Comparison of ENCODE assay signal across 11 cellular contexts in the genomic region with DNA sequence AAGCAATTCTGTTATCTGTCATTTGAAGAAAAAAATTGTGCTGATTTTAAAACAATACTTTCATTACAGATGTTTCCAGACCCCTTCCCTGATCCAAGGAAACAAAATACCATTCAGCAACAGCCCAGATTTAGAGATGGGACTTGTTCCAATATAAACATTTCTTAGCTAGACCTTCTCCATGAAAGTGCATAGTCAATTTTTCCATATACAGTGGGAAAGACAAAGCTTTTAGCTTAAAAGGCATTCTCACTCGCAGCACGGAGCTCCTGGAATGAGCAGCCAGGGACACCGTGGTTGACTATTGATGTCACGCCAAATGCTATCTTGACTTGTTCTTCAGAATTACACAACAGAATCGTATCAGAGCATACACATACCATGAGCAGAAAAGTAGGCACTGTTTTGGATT. TPM values are rescaled to one million over a fixed set of nuclear protein-coding genes. Genes with fewer than 3 reads are reported as not detected.
DNase-seq lines count a peak whose midpoint lies in the region; ATAC-seq and TF ChIP-seq lines count a peak whose summit lies in the region.
"Had no signal": no experiment of that assay in that cellular context is flagged by ENCODE, and none has a peak within 500 bp of the region (broad histone marks: within the 10 kb centered on the region; RNA-seq: fewer than 3 reads in every experiment).

No MANE protein-coding gene starts in this region.

- peak overlapping the region; percentile 26 to 45 for H3K27ac ChIP-seq in prostate gland
- H3K27ac ChIP-seq: C4-2B had no signal

- 8% methylated on average over 5 of the region's 5 CpGs for WGBS in prostate gland

- intact Hi-C loops in prostate gland (cut with DNase I) = loop anchor here (10.0 kb wide), 1 partner anchor 72 kb away; no protein-coding TSS in a partner anchor

- H3K9me3 ChIP-seq in prostate gland = no peaks in the 10 kb centered on the region

- H3K4me1 ChIP-seq in prostate gland (replicated peaks) = no peaks in the 10 kb centered on the region

- no peak for TF ChIP-seq POLR2A in prostate gland (IDR thresholded peaks at IDR 0.05)

- H3K4me1 Mint-ChIP-seq in immature natural killer cell = peaks cover 2 to 11% of the 10 kb centered on the region in 2 donors

- TF ChIP-seq CTCF in AG10803 (conservative IDR thresholded peaks at IDR 0.05; ENCODE audit: low read length) = no peak
- TF ChIP-seq CTCF in fibroblast of villous mesenchyme (IDR thresholded peaks at IDR 0.05; ENCODE audit: insufficient read depth, low read depth, low read length) = no peak
- TF ChIP-seq CTCF in prostate gland (IDR thresholded peaks at IDR 0.05) = no peak

- peak; percentile 79 for ATAC-seq in SK-N-SH treated with all-trans-retinoic acid at 6 μM for 48 hours

- H3K4me3 ChIP-seq in AG10803 (ENCODE audit: low read length) = no peak overlapping the region
- H3K4me3 ChIP-seq in fibroblast of villous mesenchyme (ENCODE audit: low read depth, low read length) = no peak overlapping the region
- no peak overlapping the region for H3K4me3 ChIP-seq in prostate gland

- peaks cover 0 to 1% (median 0%) of the 10 kb centered on the region in 3 donors for H3K36me3 Mint-ChIP-seq in immature natural killer cell

- H3K4me3 Mint-ChIP-seq in immature natural killer cell = no peak overlapping the region

- H3K36me3 ChIP-seq in prostate gland = no peaks in the 10 kb centered on the region

- no peaks in the 10 kb centered on the region for H3K9me3 Mint-ChIP-seq in immature natural killer cell

- H3K27me3 ChIP-seq in prostate gland (replicated peaks; ENCODE audit: insufficient read depth) = no peaks in the 10 kb centered on the region

- no peak overlapping the region for H3K27ac Mint-ChIP-seq in immature natural killer cell

- H3K27me3 Mint-ChIP-seq in immature natural killer cell (ENCODE audit: low read depth in 3 of 3) = peaks cover 6 to 17% (median 13%) of the 10 kb centered on the region in 3 donors

- peak; percentile 69 for DNase-seq in AG10803 (ENCODE audit: low read depth)
- peak; percentile 80 for DNase-seq in fibroblast of villous mesenchyme (ENCODE audit: low read depth)
- no peak for DNase-seq in prostate gland (ENCODE audit: low spot score)
- no peak for DNase-seq in SW480 (ENCODE audit: low spot score)
- DNase-seq in NCI-H2227 (lab: John Stamatoyannopoulos, UW; ENCODE audit: unreplicated experiment) = no peak
- no peak for DNase-seq in NCI-H1930 (lab: John Stamatoyannopoulos, UW)
- DNase-seq in immature natural killer cell = no peak
- DNase-seq: activated CD4-positive, alpha-beta T cell treated with anti-CD3 and anti-CD28 coated beads, Interleukin-2, amount 50 U/mL, for 48 hours; NCI-H187 treated with DMSO at 0.1 percent for 48 hours had no signal

TF ChIP-seq in SK-N-SH treated with all-trans-retinoic acid at 6 μM for 48 hours, 23 proteins besides CTCF, POLR2A, EP300 and RAD21 (continues in another document):
- TF ChIP-seq, protein P1, sequence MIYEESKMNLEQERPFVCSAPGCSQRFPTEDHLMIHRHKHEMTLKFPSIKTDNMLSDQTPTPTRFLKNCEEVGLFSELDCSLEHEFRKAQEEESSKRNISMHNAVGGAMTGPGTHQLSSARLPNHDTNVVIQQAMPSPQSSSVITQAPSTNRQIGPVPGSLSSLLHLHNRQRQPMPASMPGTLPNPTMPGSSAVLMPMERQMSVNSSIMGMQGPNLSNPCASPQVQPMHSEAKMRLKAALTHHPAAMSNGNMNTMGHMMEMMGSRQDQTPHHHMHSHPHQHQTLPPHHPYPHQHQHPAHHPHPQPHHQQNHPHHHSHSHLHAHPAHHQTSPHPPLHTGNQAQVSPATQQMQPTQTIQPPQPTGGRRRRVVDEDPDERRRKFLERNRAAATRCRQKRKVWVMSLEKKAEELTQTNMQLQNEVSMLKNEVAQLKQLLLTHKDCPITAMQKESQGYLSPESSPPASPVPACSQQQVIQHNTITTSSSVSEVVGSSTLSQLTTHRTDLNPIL (CRISPR knock-in tag; IDR thresholded peaks at IDR 0.05; ENCODE audit: low read depth) = no peak
- TF ChIP-seq PPARA (CRISPR knock-in tag; IDR thresholded peaks at IDR 0.05; ENCODE audit: borderline replicate concordance) (no peak), TCF4 (CRISPR knock-in tag; IDR thresholded peaks at IDR 0.05; ENCODE audit: borderline replicate concordance) (peak; percentile 58; the same call in 1 of the 2 replicates), CSDC2 (CRISPR knock-in tag; IDR thresholded peaks at IDR 0.05) (no peak), ZC3H10 (CRISPR knock-in tag; IDR thresholded peaks at IDR 0.05) (no peak), SNAI2 (CRISPR knock-in tag; IDR thresholded peaks at IDR 0.05) (no peak), GLIS3 (CRISPR knock-in tag; IDR thresholded peaks at IDR 0.05) (no peak), BACH2 (CRISPR knock-in tag; IDR thresholded peaks at IDR 0.05; ENCODE audit: borderline replicate concordance) (no peak), ZNF8 (CRISPR knock-in tag; IDR thresholded peaks at IDR 0.05) (peak; percentile 83), ZNF70 (CRISPR knock-in tag; IDR thresholded peaks at IDR 0.05) (no peak), ESRRG (CRISPR knock-in tag; IDR thresholded peaks at IDR 0.05) (no peak), OSR1 (CRISPR knock-in tag; IDR thresholded peaks at IDR 0.05) (no peak), ZNF565 (CRISPR knock-in tag; conservative IDR thresholded peaks at IDR 0.05; ENCODE audit: low read depth) (no peak), RARB (CRISPR knock-in tag; IDR thresholded peaks at IDR 0.05) (no peak), ZFP3 (CRISPR knock-in tag; IDR thresholded peaks at IDR 0.05) (0 out of 2 replicates have a peak, but pooled peaks have one; percentile 62), TOX (CRISPR knock-in tag; IDR thresholded peaks at IDR 0.05; ENCODE audit: borderline replicate concordance) (no peak), ZFP30 (CRISPR knock-in tag; IDR thresholded peaks at IDR 0.05) (no peak)
- TF ChIP-seq, protein P2, sequence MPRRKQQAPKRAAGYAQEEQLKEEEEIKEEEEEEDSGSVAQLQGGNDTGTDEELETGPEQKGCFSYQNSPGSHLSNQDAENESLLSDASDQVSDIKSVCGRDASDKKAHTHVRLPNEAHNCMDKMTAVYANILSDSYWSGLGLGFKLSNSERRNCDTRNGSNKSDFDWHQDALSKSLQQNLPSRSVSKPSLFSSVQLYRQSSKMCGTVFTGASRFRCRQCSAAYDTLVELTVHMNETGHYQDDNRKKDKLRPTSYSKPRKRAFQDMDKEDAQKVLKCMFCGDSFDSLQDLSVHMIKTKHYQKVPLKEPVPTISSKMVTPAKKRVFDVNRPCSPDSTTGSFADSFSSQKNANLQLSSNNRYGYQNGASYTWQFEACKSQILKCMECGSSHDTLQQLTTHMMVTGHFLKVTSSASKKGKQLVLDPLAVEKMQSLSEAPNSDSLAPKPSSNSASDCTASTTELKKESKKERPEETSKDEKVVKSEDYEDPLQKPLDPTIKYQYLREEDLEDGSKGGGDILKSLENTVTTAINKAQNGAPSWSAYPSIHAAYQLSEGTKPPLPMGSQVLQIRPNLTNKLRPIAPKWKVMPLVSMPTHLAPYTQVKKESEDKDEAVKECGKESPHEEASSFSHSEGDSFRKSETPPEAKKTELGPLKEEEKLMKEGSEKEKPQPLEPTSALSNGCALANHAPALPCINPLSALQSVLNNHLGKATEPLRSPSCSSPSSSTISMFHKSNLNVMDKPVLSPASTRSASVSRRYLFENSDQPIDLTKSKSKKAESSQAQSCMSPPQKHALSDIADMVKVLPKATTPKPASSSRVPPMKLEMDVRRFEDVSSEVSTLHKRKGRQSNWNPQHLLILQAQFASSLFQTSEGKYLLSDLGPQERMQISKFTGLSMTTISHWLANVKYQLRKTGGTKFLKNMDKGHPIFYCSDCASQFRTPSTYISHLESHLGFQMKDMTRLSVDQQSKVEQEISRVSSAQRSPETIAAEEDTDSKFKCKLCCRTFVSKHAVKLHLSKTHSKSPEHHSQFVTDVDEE (CRISPR knock-in tag; IDR thresholded peaks at IDR 0.05) = peak; percentile 49
- TF ChIP-seq, protein P3, sequence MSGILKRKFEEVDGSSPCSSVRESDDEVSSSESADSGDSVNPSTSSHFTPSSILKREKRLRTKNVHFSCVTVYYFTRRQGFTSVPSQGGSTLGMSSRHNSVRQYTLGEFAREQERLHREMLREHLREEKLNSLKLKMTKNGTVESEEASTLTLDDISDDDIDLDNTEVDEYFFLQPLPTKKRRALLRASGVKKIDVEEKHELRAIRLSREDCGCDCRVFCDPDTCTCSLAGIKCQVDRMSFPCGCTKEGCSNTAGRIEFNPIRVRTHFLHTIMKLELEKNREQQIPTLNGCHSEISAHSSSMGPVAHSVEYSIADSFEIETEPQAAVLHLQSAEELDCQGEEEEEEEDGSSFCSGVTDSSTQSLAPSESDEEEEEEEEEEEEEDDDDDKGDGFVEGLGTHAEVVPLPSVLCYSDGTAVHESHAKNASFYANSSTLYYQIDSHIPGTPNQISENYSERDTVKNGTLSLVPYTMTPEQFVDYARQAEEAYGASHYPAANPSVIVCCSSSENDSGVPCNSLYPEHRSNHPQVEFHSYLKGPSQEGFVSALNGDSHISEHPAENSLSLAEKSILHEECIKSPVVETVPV (CRISPR knock-in tag; IDR thresholded peaks at IDR 0.05) = no peak
- TF ChIP-seq, protein P4, sequence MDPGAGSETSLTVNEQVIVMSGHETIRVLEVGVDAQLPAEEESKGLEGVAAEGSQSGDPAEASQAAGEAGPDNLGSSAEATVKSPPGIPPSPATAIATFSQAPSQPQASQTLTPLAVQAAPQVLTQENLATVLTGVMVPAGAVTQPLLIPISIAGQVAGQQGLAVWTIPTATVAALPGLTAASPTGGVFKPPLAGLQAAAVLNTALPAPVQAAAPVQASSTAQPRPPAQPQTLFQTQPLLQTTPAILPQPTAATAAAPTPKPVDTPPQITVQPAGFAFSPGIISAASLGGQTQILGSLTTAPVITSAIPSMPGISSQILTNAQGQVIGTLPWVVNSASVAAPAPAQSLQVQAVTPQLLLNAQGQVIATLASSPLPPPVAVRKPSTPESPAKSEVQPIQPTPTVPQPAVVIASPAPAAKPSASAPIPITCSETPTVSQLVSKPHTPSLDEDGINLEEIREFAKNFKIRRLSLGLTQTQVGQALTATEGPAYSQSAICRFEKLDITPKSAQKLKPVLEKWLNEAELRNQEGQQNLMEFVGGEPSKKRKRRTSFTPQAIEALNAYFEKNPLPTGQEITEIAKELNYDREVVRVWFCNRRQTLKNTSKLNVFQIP (CRISPR knock-in tag; IDR thresholded peaks at IDR 0.05; ENCODE audit: borderline replicate concordance, low read depth) = no peak

RNA-seq across cellular contexts. Expression of a gene that starts 21.5 kb away (rescaled TPM):
- total RNA-seq in fibroblast of villous mesenchyme = 197 and 481 TPM in 2 replicates
- total RNA-seq in prostate gland = 10 to 100 TPM in 1 of 2 donors, 1 to 10 TPM in 1; 9.6 to 48.3 TPM
- not detected for polyA plus RNA-seq in immature natural killer cell

Comparison
In these comparisons a context has a peak if more than half of its experiments do, and no peak if none do; other contexts are left out.
1. DNase-seq: peak in AG10803 (single experiment) and fibroblast of villous mesenchyme (single experiment); none in prostate gland (single experiment), SW480 (single experiment), NCI-H2227 (single experiment), NCI-H1930 (0 of 2) and immature natural killer cell (0 of 3).